ENCODE assay signal across 8 cellular contexts in the genomic region with DNA sequence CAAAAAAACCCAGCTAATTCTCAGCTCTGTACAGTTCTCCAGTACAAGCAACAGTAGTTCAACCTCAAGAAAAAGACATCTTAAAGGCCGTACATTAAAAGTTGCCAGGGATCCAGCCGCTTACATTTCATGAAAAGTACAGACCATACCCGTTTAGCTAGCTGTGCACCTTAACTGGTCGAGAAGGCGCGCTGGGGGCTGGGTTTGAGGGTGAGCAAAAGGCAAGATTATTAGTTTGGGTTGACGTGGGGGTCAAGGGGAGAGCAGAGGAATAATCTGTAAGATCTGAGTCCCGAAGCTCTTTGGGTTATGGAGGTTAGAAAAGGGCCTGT. TPM values are rescaled to one million over a fixed set of nuclear protein-coding genes. Genes with fewer than 3 reads are reported as not detected.
A peak's percentile ranks its signal among the peaks of the same experiment; 100 is the strongest.
DNase-seq lines count a peak whose midpoint lies in the region; ATAC-seq and TF ChIP-seq lines count a peak whose summit lies in the region.

No MANE protein-coding gene starts in this region.

- H3K9me3 Mint-ChIP-seq in activated naive CD8-positive, alpha-beta T cell (ENCODE audit: low read depth) = no peaks in the 10 kb centered on the region

- ATAC-seq in HG03097 (IDR thresholded peaks at IDR 0.05; ENCODE audit: low FRiP score, unreplicated experiment) = peak; percentile 6

- H3K36me3 ChIP-seq in SJCRH30 = no peaks in the 10 kb centered on the region; the same call in 1 of the 2 replicates
- H3K36me3 ChIP-seq in hepatocyte (replicated peaks; ENCODE audit: insufficient read depth, low read depth) = no peaks in the 10 kb centered on the region
- H3K36me3 ChIP-seq in spleen = peaks cover 0 to 10% (median 0%) of the 10 kb centered on the region in 6 donors

- H3K27ac ChIP-seq in SJCRH30 (peak overlapping the region; percentile 76), hepatocyte (peak overlapping the region; percentile 90), spleen (peak overlapping the region; percentile 86 to 98 (median 97))

- no peaks in the 10 kb centered on the region for H3K9me3 ChIP-seq in SJCRH30 (replicated peaks)
- H3K9me3 ChIP-seq in hepatocyte (ENCODE audit: low read depth) = no peaks in the 10 kb centered on the region
- H3K9me3 ChIP-seq in spleen = no peaks in the 10 kb centered on the region

- peaks cover 46% of the 10 kb centered on the region for H3K79me2 ChIP-seq in hepatocyte

- peak overlapping the region; percentile 76 for H3K4me2 ChIP-seq in hepatocyte

- H2AFZ ChIP-seq in hepatocyte = peak overlapping the region; percentile 44

- H3K36me3 Mint-ChIP-seq in activated naive CD8-positive, alpha-beta T cell = no peaks in the 10 kb centered on the region

- H3K4me1 Mint-ChIP-seq in activated naive CD8-positive, alpha-beta T cell (ENCODE audit: low read depth) = peaks cover 39% of the 10 kb centered on the region

- no peaks in the 10 kb centered on the region for H3K9me2 ChIP-seq in hepatocyte (replicated peaks; ENCODE audit: insufficient read depth)

- intact Hi-C loops in spleen (cut with DNase I; ENCODE audit: low total_unique reads) = loop anchor here (10.0 kb wide), 1 partner anchor 201 kb away; no protein-coding TSS in a partner anchor

- WGBS in hepatocyte (ENCODE audit: low lambda C conversion rate, missing lambda C conversion rate) = under 1% methylated on average over 8 of the region's 8 CpGs
- WGBS in spleen, 5 donors = 0 to 1% (median 1%) methylated on average over 8 of the region's 8 CpGs

- DNase-seq in NCI-H510A (lab: John Stamatoyannopoulos, UW) = peak; percentile 68
- no peak for DNase-seq in NCI-H510A treated with DMSO at 0.1 percent for 48 hours (lab: John Stamatoyannopoulos, UW)
- peak; percentile 71 to 83 for DNase-seq in SJCRH30
- DNase-seq in hepatocyte (ENCODE audit: low spot score) = peak; percentile 59
- DNase-seq in spleen = peak; percentile 89
- DNase-seq in superior temporal gyrus (ENCODE audit: extremely low spot score) = no peak

- H3K27me3 Mint-ChIP-seq in activated naive CD8-positive, alpha-beta T cell = no peaks in the 10 kb centered on the region

- TF ChIP-seq POLR2A in spleen (IDR thresholded peaks at IDR 0.05) = no peak

- H4K20me1 ChIP-seq in hepatocyte (ENCODE audit: insufficient read depth, poor library complexity, severe bottlenecking) = peaks cover 27% of the 10 kb centered on the region

- H3K27me3 ChIP-seq in SJCRH30 (no peaks in the 10 kb centered on the region), hepatocyte (no peaks in the 10 kb centered on the region), spleen (replicated peaks in 1 of 7) (no peaks in the 10 kb centered on the region)

- H3K4me1 ChIP-seq in SJCRH30 (peaks cover 12% of the 10 kb centered on the region; the same call in 1 of the 2 replicates), hepatocyte (ENCODE audit: insufficient read depth) (peaks cover 17% of the 10 kb centered on the region), spleen (peaks cover 22 to 54% (median 37%) of the 10 kb centered on the region in 6 donors)

- TF ChIP-seq CTCF in hepatocyte (IDR thresholded peaks at IDR 0.05; ENCODE audit: poor library complexity) = no peak
- no peak for TF ChIP-seq CTCF in spleen (IDR thresholded peaks at IDR 0.05 in 8 of 11, conservative IDR thresholded peaks at IDR 0.05 in 3 of 11)

- peak overlapping the region; percentile 96 for H3K4me3 Mint-ChIP-seq in activated naive CD8-positive, alpha-beta T cell

- H3K27ac Mint-ChIP-seq in activated naive CD8-positive, alpha-beta T cell = peak overlapping the region; percentile 95

- peak overlapping the region; percentile 92 for H3K4me3 ChIP-seq in SJCRH30
- H3K4me3 ChIP-seq in hepatocyte = peak overlapping the region; percentile 26
- peak overlapping the region; percentile 46 to 98 (median 92) for H3K4me3 ChIP-seq in spleen

RNA-seq across cellular contexts. Expression of a gene that starts 0.6 kb away (rescaled TPM):
- 57.0 and 58.4 TPM in 2 replicates for total RNA-seq in SJCRH30 (2014; rRNA removed; shearing (Covaris generic))
- total RNA-seq in hepatocyte = 54.0 and 55.1 TPM in 2 replicates
- 16.4 and 16.8 TPM in 2 replicates for polyA plus RNA-seq in hepatocyte
- 10 to 100 TPM; 43.2 to 63.9 (median 52.1) TPM for total RNA-seq in spleen
- 10 to 100 TPM; 10.2 to 13.3 (median 12.5) TPM for polyA plus RNA-seq in spleen

Comparison
In these comparisons a context has a peak if more than half of its experiments do, and no peak if none do; other contexts are left out.
1. DNase-seq: peak in NCI-H510A (single experiment), SJCRH30 (2 of 2), hepatocyte (single experiment) and spleen (single experiment); none in NCI-H510A treated with DMSO at 0.1 percent for 48 hours (single experiment) and superior temporal gyrus (single experiment).
2. H3K4me3 ChIP-seq: peak in every context shown above with its lines; median percentile 92 in spleen; 92 in SJCRH30; 26 in hepatocyte.
3. Peak in every context shown above with its lines, with median percentiles within 50 percentile points of each other: H3K27ac ChIP-seq.